8 cellular contexts compared by ENCODE assay signal in genomic region chr12:68641138-68641537, GRCh38.
A peak's percentile ranks its signal among the peaks of the same experiment; 100 is the strongest.
DNase-seq lines count a peak whose midpoint lies in the region; ATAC-seq lines count a peak whose summit lies in the region.

No MANE protein-coding gene starts in this region.

- H3K27ac Mint-ChIP-seq in activated naive CD4-positive, alpha-beta T cell treated with anti-CD3 and anti-CD28 coated beads, Interleukin-2, amount 10 ng/mL, durations not matched to agents 7 days and 5 days = peak overlapping the region; percentile 81

- no peaks in the 10 kb centered on the region for H3K9me3 Mint-ChIP-seq in activated naive CD4-positive, alpha-beta T cell treated with anti-CD3 and anti-CD28 coated beads, Interleukin-2, amount 10 ng/mL, durations not matched to agents 7 days and 5 days

- H3K4me3 Mint-ChIP-seq in activated naive CD4-positive, alpha-beta T cell treated with anti-CD3 and anti-CD28 coated beads, Interleukin-2, amount 10 ng/mL, durations not matched to agents 7 days and 5 days = peak overlapping the region; percentile 37

- peak; percentile 75 for DNase-seq in activated effector memory CD4-positive, alpha-beta T cell treated with anti-CD3 and anti-CD28 coated beads, Interleukin-2, amount 50 U/mL, for 16 hours
- no peak for DNase-seq in activated effector memory CD4-positive, alpha-beta T cell treated with Interleukin-2 at 50 U/mL for 16 hours
- DNase-seq in activated naive CD4-positive, alpha-beta T cell treated with anti-CD3 and anti-CD28 coated beads, Interleukin-2, amount 10 ng/mL, durations not matched to agents 7 days and 5 days = peak; percentile 73
- DNase-seq in stimulated activated CD8-positive, alpha-beta memory T cell treated with anti-CD3 and anti-CD28 coated beads, Interleukin-15, amount 100 ng/mL, for 48 hours (ENCODE audit: low read depth in 2 of 2) = peak; percentile 24 to 44
- DNase-seq in NCI-H2227 (lab: John Stamatoyannopoulos, UW; ENCODE audit: unreplicated experiment) = no peak
- no peak for DNase-seq in NCI-H1930 (lab: John Stamatoyannopoulos, UW)
- no peak for DNase-seq in SIG-M5 treated with dmso at 0.1 percent for 504 hours (lab: John Stamatoyannopoulos, UW; ENCODE audit: unreplicated experiment)

- CTCF ChIA-PET in activated naive CD4-positive, alpha-beta T cell treated with anti-CD3 and anti-CD28 coated beads, Interleukin-2, amount 10 ng/mL, durations not matched to agents 7 days and 5 days (lab: Charles Lee) = no interaction called here

- peaks cover 35% of the 10 kb centered on the region for H3K36me3 Mint-ChIP-seq in activated naive CD4-positive, alpha-beta T cell treated with anti-CD3 and anti-CD28 coated beads, Interleukin-2, amount 10 ng/mL, durations not matched to agents 7 days and 5 days

- peak; percentile 92 for ATAC-seq in HG03175 (IDR thresholded peaks at IDR 0.05; ENCODE audit: unreplicated experiment)

- no peaks in the 10 kb centered on the region for H3K27me3 Mint-ChIP-seq in activated naive CD4-positive, alpha-beta T cell treated with anti-CD3 and anti-CD28 coated beads, Interleukin-2, amount 10 ng/mL, durations not matched to agents 7 days and 5 days

- peaks cover 81% of the 10 kb centered on the region for H3K4me1 Mint-ChIP-seq in activated naive CD4-positive, alpha-beta T cell treated with anti-CD3 and anti-CD28 coated beads, Interleukin-2, amount 10 ng/mL, durations not matched to agents 7 days and 5 days

Comparison
In these comparisons a context has a peak if more than half of its experiments do, and no peak if none do; other contexts are left out.
1. DNase-seq: peak in activated effector memory CD4-positive, alpha-beta T cell treated with anti-CD3 and anti-CD28 coated beads, Interleukin-2, amount 50 U/mL, for 16 hours (single experiment), activated naive CD4-positive, alpha-beta T cell treated with anti-CD3 and anti-CD28 coated beads, Interleukin-2, amount 10 ng/mL, durations not matched to agents 7 days and 5 days (single experiment) and stimulated activated CD8-positive, alpha-beta memory T cell treated with anti-CD3 and anti-CD28 coated beads, Interleukin-15, amount 100 ng/mL, for 48 hours (2 of 2); none in activated effector memory CD4-positive, alpha-beta T cell treated with Interleukin-2 at 50 U/mL for 16 hours (single experiment), NCI-H2227 (single experiment), NCI-H1930 (0 of 2) and SIG-M5 treated with dmso at 0.1 percent for 504 hours (single experiment).